Comparison of ENCODE assay signal across 24 cellular contexts in the genomic region with DNA sequence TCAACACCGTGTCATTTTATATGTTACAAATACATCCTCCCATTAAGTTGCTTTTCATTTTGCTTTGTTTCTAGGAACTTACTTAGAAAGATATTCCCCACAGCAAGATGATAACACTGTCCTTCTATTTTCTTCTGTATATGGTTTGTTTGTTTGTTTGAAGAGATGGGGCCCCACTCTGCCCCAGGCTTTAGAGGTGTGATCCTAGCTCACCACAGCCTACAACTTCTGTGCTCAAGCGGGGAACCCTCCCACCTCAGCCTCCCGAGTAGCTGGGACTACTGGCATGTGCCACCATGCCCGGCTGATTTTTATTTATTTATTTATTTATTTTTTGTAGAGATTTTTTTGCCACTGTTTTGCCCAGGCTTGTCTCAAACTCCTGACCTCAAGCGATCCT.
"Had no signal": no experiment of that assay in that cellular context is flagged by ENCODE, and none has a peak within 500 bp of the region (broad histone marks: within the 10 kb centered on the region; RNA-seq: fewer than 3 reads in every experiment).

No MANE protein-coding gene starts in this region.

- H3K27ac Mint-ChIP-seq: dendritic cell treated with granulocyte-macrophage colony-stimulating factor and Interleukin-4, amounts not matched to agents 40 ng/mL and 50 ng/mL, for 4 days; memory B cell; naive thymus-derived CD8-positive, alpha-beta T cell; progenitor cell of endocrine pancreas; stimulated activated memory B cell treated with anti-CD40 and anti-IgM and Interleukin-4, amounts not matched to agents 10 μg/mL and 1 μg/mL and 100 μg/mL, for 72 hours had no signal

- H3K4me3 ChIP-seq: esophagus muscularis mucosa, heart right ventricle, lung, thoracic aorta, tibial nerve, upper lobe of right lung, uterus had no signal

- H3K27me3 Mint-ChIP-seq: dendritic cell treated with granulocyte-macrophage colony-stimulating factor and Interleukin-4, amounts not matched to agents 40 ng/mL and 50 ng/mL, for 4 days; memory B cell; naive thymus-derived CD8-positive, alpha-beta T cell; progenitor cell of endocrine pancreas; stimulated activated memory B cell treated with anti-CD40 and anti-IgM and Interleukin-4, amounts not matched to agents 10 μg/mL and 1 μg/mL and 100 μg/mL, for 72 hours had no signal

- H3K27me3 ChIP-seq: esophagus muscularis mucosa, foreskin keratinocyte, heart right ventricle, neutrophil, tibial nerve, upper lobe of right lung, uterus had no signal

- H3K4me1 ChIP-seq: esophagus muscularis mucosa, foreskin keratinocyte, heart right ventricle, parathyroid adenoma, tibial nerve, upper lobe of right lung, uterus had no signal

- H3K27ac ChIP-seq: esophagus muscularis mucosa, foreskin keratinocyte, heart right ventricle, neutrophil, parathyroid adenoma, thoracic aorta, upper lobe of right lung, uterus had no signal

- H3K36me3 ChIP-seq: upper lobe of right lung, uterus had no signal

- H3K9me3 Mint-ChIP-seq: memory B cell; stimulated activated memory B cell treated with anti-CD40 and anti-IgM and Interleukin-4, amounts not matched to agents 10 μg/mL and 1 μg/mL and 100 μg/mL, for 72 hours had no signal

- H3K4me3 Mint-ChIP-seq: dendritic cell treated with granulocyte-macrophage colony-stimulating factor and Interleukin-4, amounts not matched to agents 40 ng/mL and 50 ng/mL, for 4 days; memory B cell; naive thymus-derived CD8-positive, alpha-beta T cell; neural crest cell; stimulated activated memory B cell treated with anti-CD40 and anti-IgM and Interleukin-4, amounts not matched to agents 10 μg/mL and 1 μg/mL and 100 μg/mL, for 72 hours had no signal

- ATAC-seq: foreskin keratinocyte; heart right ventricle; naive thymus-derived CD8-positive, alpha-beta T cell; sciatic nerve; stimulated activated memory B cell treated with anti-CD40 and anti-IgM and Interleukin-4, amounts not matched to agents 10 μg/mL and 1 μg/mL and 100 μg/mL, for 72 hours; stimulated activated naive CD8-positive, alpha-beta T cell treated with anti-CD3 and anti-CD28 coated beads, Interleukin-15, Interleukin-2, amounts not matched to agents 100 U/mL and 50 U/mL, for 24 hours; upper lobe of right lung had no signal

- H3K9me3 ChIP-seq: neutrophil, upper lobe of right lung, uterus had no signal

- DNase-seq: central memory CD4-positive, alpha-beta T cell; effector memory CD4-positive, alpha-beta T cell; foreskin keratinocyte; glutamatergic neuron; heart right ventricle; hypothalamus; naive thymus-derived CD8-positive, alpha-beta T cell; stimulated activated CD4-positive, alpha-beta T cell treated with anti-CD3 and anti-CD28 coated beads, Interleukin-2, amount 100 ng/mL, for 24 hours; stimulated activated CD4-positive, alpha-beta T cell treated with anti-CD3 and anti-CD28 coated beads, Interleukin-4, amount 100 ng/mL, for 24 hours; stimulated activated naive CD8-positive, alpha-beta T cell treated with anti-CD3 and anti-CD28 coated beads, Interleukin-15, Interleukin-2, amounts not matched to agents 100 U/mL and 50 U/mL, for 24 hours; upper lobe of right lung; uterus had no signal
